30 cellular contexts compared by ENCODE assay signal in genomic region chr3:191727338-191727737, GRCh38.
"Had no signal": no experiment of that assay in that cellular context is flagged by ENCODE, and none has a peak within 500 bp of the region (broad histone marks: within the 10 kb centered on the region; RNA-seq: fewer than 3 reads in every experiment).

No MANE protein-coding gene starts in this region.

- H3K4me1 ChIP-seq: prostate gland, spleen, suprapubic skin, thyroid gland, tibial nerve, vagina had no signal

- H3K9me3 ChIP-seq: neutrophil, pancreas, prostate gland, suprapubic skin, thoracic aorta, thyroid gland, tibial nerve, upper lobe of left lung, vagina had no signal

- H3K27me3 ChIP-seq: neutrophil, pancreas, spleen, suprapubic skin, thyroid gland, tibial nerve, upper lobe of left lung, vagina had no signal

- H3K27ac ChIP-seq: neutrophil, pancreas, prostate gland, skin epidermis, spleen, suprapubic skin, thoracic aorta, thyroid gland, tibial nerve, upper lobe of left lung, vagina had no signal

- FAIRE-seq: pancreas, urothelium cell line had no signal

- H3K36me3 ChIP-seq: neutrophil, pancreas, prostate gland, spleen, suprapubic skin, thoracic aorta, thyroid gland, tibial nerve, upper lobe of left lung, vagina had no signal

- DNase-seq: naive thymus-derived CD8-positive, alpha-beta T cell; nephron progenitor cell; nucleus accumbens; pancreas; right cardiac atrium; spleen; stimulated activated CD4-positive, alpha-beta T cell treated with anti-CD3 and anti-CD28 coated beads, Interleukin-12 subunit alpha, Interleukin-12 subunit beta, amount 100 ng/mL, for 4 hours; stimulated activated CD4-positive, alpha-beta T cell treated with anti-CD3 and anti-CD28 coated beads, Interleukin-1b, Interleukin-23, amount 100 ng/mL, for 48 hours; stimulated activated CD4-positive, alpha-beta T cell treated with anti-CD3 and anti-CD28 coated beads, Interleukin-4, amount 100 ng/mL, for 1 hour; stimulated activated CD4-positive, alpha-beta T cell treated with anti-CD3 and anti-CD28 coated beads, Interleukin-4, amount 100 ng/mL, for 4 hours; stimulated activated CD8-positive, alpha-beta memory T cell treated with anti-CD3 and anti-CD28 coated beads, Interleukin-4, amount 100 ng/mL, for 48 hours; stimulated activated naive CD4-positive, alpha-beta T cell; stimulated activated naive CD8-positive, alpha-beta T cell treated with anti-CD3 and anti-CD28 coated beads, Interleukin-15, amount 100 ng/mL, for 72 hours; stimulated activated naive CD8-positive, alpha-beta T cell treated with anti-CD3 and anti-CD28 coated beads, Interleukin-15, Interleukin-2, amounts not matched to agents 100 U/mL and 50 U/mL, for 24 hours; substantia nigra; thyroid gland; trophoblast cell; upper lobe of left lung had no signal

- H3K4me3 ChIP-seq: pancreas, prostate gland, skin epidermis, smooth muscle cell, spleen, suprapubic skin, thoracic aorta, thyroid gland, tibial nerve, upper lobe of left lung, vagina had no signal

- ATAC-seq: naive thymus-derived CD8-positive, alpha-beta T cell; natural killer cell treated with Interleukin-12 subunit alpha and Interleukin-12 subunit beta and Interleukin-15 and Interleukin-18, amount 100 ng/mL, for 72 hours; pancreas; right cardiac atrium; sciatic nerve; stimulated activated memory B cell treated with anti-CD40 and anti-IgM and Interleukin-4, amounts not matched to agents 10 μg/mL and 1 μg/mL and 100 μg/mL, for 72 hours; stimulated activated naive CD8-positive, alpha-beta T cell treated with anti-CD3 and anti-CD28 coated beads, Interleukin-15, amount 100 ng/mL, for 72 hours; stimulated activated naive CD8-positive, alpha-beta T cell treated with anti-CD3 and anti-CD28 coated beads, Interleukin-15, Interleukin-2, amounts not matched to agents 100 U/mL and 50 U/mL, for 24 hours had no signal
